ENCODE assay signal across 8 cellular contexts in the genomic region with DNA sequence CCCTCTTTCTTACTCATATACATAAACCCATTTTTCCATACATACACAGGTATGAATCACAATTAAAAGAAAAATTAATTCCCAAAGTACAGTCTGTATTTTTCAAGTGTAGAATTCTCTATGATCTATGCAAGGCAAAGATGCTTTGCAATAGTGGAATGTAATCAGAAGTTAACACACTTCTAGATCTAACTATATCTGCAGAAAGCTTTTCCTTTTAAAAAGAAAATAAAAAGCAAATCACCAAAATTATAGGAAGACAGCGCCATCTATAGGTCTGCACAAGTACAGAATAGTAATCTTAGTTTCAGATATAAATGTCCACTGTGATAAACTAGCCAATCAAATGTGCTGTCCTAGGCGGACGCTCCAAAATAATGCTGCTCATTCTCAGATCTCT. TPM values are rescaled to one million over a fixed set of nuclear protein-coding genes. Genes with fewer than 3 reads are reported as not detected.
DNase-seq lines count a peak whose midpoint lies in the region; ATAC-seq and TF ChIP-seq lines count a peak whose summit lies in the region.

No MANE protein-coding gene starts in this region.

- H3K4me2 ChIP-seq in OCI-LY3 (ENCODE audit: low read length) = no peak overlapping the region

- H3K79me2 ChIP-seq in OCI-LY3 (ENCODE audit: low read length) = no peaks in the 10 kb centered on the region

- H3K36me3 Mint-ChIP-seq in endothelial cell (ENCODE audit: low read depth, unreplicated experiment) = no peaks in the 10 kb centered on the region

- no peak overlapping the region for H3K27ac Mint-ChIP-seq in endothelial cell (ENCODE audit: unreplicated experiment)

- H3K4me1 Mint-ChIP-seq in endothelial cell (ENCODE audit: unreplicated experiment) = peaks cover 3% of the 10 kb centered on the region

- H3K9me3 ChIP-seq in OCI-LY3 (ENCODE audit: insufficient read depth, low read length) (no peaks in the 10 kb centered on the region), psoas muscle (no peaks in the 10 kb centered on the region)

- H3K27me3 Mint-ChIP-seq in endothelial cell (ENCODE audit: unreplicated experiment) = peaks cover 2% of the 10 kb centered on the region

- ATAC-seq in psoas muscle (peak; percentile 36 to 69 (median 46)), GM21447 (IDR thresholded peaks at IDR 0.05; ENCODE audit: unreplicated experiment) (no peak), GM19463 (IDR thresholded peaks at IDR 0.05; ENCODE audit: unreplicated experiment) (no peak)

- intact Hi-C loops in psoas muscle (cut with DNase I) = loop anchor here in 1 of 2 donors (5.0 kb wide), 1 partner anchor 503 kb away; no protein-coding TSS in a partner anchor

- no peak overlapping the region for H3K9ac ChIP-seq in OCI-LY3 (ENCODE audit: low read length)

- H3K4me1 ChIP-seq in OCI-LY3 (ENCODE audit: low read length) (no peaks in the 10 kb centered on the region), psoas muscle (no peaks in the 10 kb centered on the region)

- no peaks in the 10 kb centered on the region for H3K9me3 Mint-ChIP-seq in endothelial cell (ENCODE audit: unreplicated experiment)

- no peaks in the 10 kb centered on the region for H3K36me3 ChIP-seq in OCI-LY3 (replicated peaks; ENCODE audit: low read depth, low read length)
- H3K36me3 ChIP-seq in psoas muscle (ENCODE audit: insufficient read depth in 1 of 2, low read depth in 1 of 2) = no peaks in the 10 kb centered on the region

- TF ChIP-seq CTCF in OCI-LY3 (IDR thresholded peaks at IDR 0.05; ENCODE audit: low read depth, low read length) = peak; percentile 76
- TF ChIP-seq CTCF in endothelial cell (IDR thresholded peaks at IDR 0.05; ENCODE audit: unreplicated experiment) = peak; percentile 85
- TF ChIP-seq CTCF in psoas muscle (IDR thresholded peaks at IDR 0.05) = peak; percentile 65

- DNase-seq in DMS53 (lab: John Stamatoyannopoulos, UW) (peak; percentile 66), KG1 (lab: John Stamatoyannopoulos, UW) (peak; percentile 31), endothelial cell (ENCODE audit: low spot score) (no peak), psoas muscle (no peak), occipital lobe (lab: John Stamatoyannopoulos, UW) (no peak)

- no peaks in the 10 kb centered on the region for H4K20me1 ChIP-seq in OCI-LY3 (ENCODE audit: insufficient read depth, low read length)

- no peak overlapping the region for H3K4me3 Mint-ChIP-seq in endothelial cell (ENCODE audit: unreplicated experiment)

- no peak overlapping the region for H3K4me3 ChIP-seq in OCI-LY3 (ENCODE audit: low read length)
- no peak overlapping the region for H3K4me3 ChIP-seq in psoas muscle

- H2AFZ ChIP-seq in OCI-LY3 (ENCODE audit: low read depth, low read length) = no peak overlapping the region

- H3K27ac ChIP-seq in OCI-LY3 (ENCODE audit: low read length) (no peak overlapping the region), psoas muscle (no peak overlapping the region)

- WGBS in psoas muscle, 3 donors = 0 to 2% (median 1%) methylated on average over 3 of the region's 3 CpGs

- H3K27me3 ChIP-seq in OCI-LY3 (ENCODE audit: low read depth, low read length) (no peaks in the 10 kb centered on the region), psoas muscle (ENCODE audit: insufficient read depth in 3 of 3, low read length in 2 of 3) (no peaks in the 10 kb centered on the region)

RNA-seq across cellular contexts. Expression of gene SLC25A21, which starts 22.0 kb away (rescaled TPM):
- total RNA-seq in endothelial cell (ENCODE audit: unreplicated experiment) (1.2 TPM), psoas muscle (under 1 TPM; 0.13 to 0.37 (median 0.21) TPM), occipital lobe (0.78 TPM)
- under 1 TPM in 2 of 3 donors, not detected in 1; 0.07 to 0.21 TPM for polyA plus RNA-seq in psoas muscle

RNA-seq across cellular contexts. Expression of gene MIPOL1, which starts 47.3 kb away (rescaled TPM):
- 12.1 TPM for total RNA-seq in endothelial cell (ENCODE audit: unreplicated experiment)
- total RNA-seq in psoas muscle = 1 to 10 TPM; 5.1 to 5.6 (median 5.3) TPM
- polyA plus RNA-seq in psoas muscle = 1 to 10 TPM in 1 of 3 donors, under 1 TPM in 2; 0.77 to 2.6 (median 0.96) TPM
- 29.9 TPM for total RNA-seq in occipital lobe

Comparison
In these comparisons a context has a peak if more than half of its experiments do, and no peak if none do; other contexts are left out.
1. DNase-seq: peak in DMS53 (single experiment) and KG1 (single experiment); none in endothelial cell (single experiment), psoas muscle (0 of 2) and occipital lobe (single experiment).
2. ATAC-seq: peak in psoas muscle (4 of 4); none in GM21447 (single experiment) and GM19463 (single experiment).
3. Peak in every context shown above with its lines, with median percentiles within 50 percentile points of each other: CTCF ChIP-seq.